Comparison of ENCODE assay signal across 16 cellular contexts in the genomic region with DNA sequence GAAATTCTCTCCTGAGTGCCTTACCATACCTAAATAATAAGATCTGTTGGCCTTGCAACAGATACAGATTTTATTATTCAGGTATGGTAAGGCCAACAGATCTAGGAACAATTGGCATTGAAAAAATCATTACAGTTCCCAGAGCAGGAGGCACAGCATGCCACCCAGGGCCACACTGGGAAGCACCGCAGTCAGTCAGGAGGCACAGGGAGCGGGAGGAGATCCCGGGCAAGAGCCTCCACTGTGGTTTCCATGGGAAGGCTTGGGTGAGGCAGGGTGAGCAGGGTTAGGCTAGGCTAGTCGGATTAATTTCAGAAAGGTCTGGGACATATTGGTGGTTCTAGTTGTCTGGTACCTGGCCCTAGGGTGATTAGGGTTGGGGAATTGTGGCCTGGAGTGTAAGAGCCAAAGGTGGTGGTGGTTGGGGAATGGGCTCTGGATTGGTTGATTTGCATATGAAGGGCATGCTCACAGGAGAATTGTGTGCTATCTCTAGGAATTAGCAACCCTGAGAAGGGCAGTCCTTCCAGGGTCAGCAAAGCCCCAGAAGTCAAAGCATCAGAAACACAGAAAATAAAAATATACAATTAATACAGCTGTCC.
DNase-seq lines count a peak whose midpoint lies in the region; ATAC-seq lines count a peak whose summit lies in the region.
"Had no signal": no experiment of that assay in that cellular context is flagged by ENCODE, and none has a peak within 500 bp of the region (broad histone marks: within the 10 kb centered on the region; RNA-seq: fewer than 3 reads in every experiment).

No MANE protein-coding gene starts in this region.

- H3K36me3 Mint-ChIP-seq in stimulated activated effector memory CD8-positive, alpha-beta T cell treated with anti-CD3 and anti-CD28 coated beads, Interleukin-12 subunit alpha, Interleukin-12 subunit beta, amount 100 ng/mL, for 72 hours, result no peaks in the 10 kb centered on the region

- H3K9ac ChIP-seq in NT2/D1 (ENCODE audit: insufficient read length, low read depth) (no peak overlapping the region), iPS-15b (ENCODE audit: low read depth, low read length) (no peak overlapping the region)

- peak; percentile 13 for ATAC-seq in stimulated activated effector memory CD8-positive, alpha-beta T cell treated with anti-CD3 and anti-CD28 coated beads, Interleukin-12 subunit alpha, Interleukin-12 subunit beta, amount 100 ng/mL, for 72 hours
- ATAC-seq in GM21528 (IDR thresholded peaks at IDR 0.05; ENCODE audit: low FRiP score, unreplicated experiment), result no peak
- ATAC-seq: Right ventricle myocardium inferior had no signal

- no peak overlapping the region for H3K27ac Mint-ChIP-seq in stimulated activated effector memory CD8-positive, alpha-beta T cell treated with anti-CD3 and anti-CD28 coated beads, Interleukin-12 subunit alpha, Interleukin-12 subunit beta, amount 100 ng/mL, for 72 hours

- H3K4me1 ChIP-seq in NT2/D1 (ENCODE audit: insufficient read depth, insufficient read length) (peaks cover 2% of the 10 kb centered on the region), iPS-15b (ENCODE audit: control insufficient read depth, insufficient read depth, low read length) (peaks cover 11% of the 10 kb centered on the region)
- H3K4me1 ChIP-seq: SJSA1 had no signal

- no peaks in the 10 kb centered on the region for H3K4me1 Mint-ChIP-seq in stimulated activated effector memory CD8-positive, alpha-beta T cell treated with anti-CD3 and anti-CD28 coated beads, Interleukin-12 subunit alpha, Interleukin-12 subunit beta, amount 100 ng/mL, for 72 hours

- no peaks in the 10 kb centered on the region for H3K9me3 Mint-ChIP-seq in stimulated activated effector memory CD8-positive, alpha-beta T cell treated with anti-CD3 and anti-CD28 coated beads, Interleukin-12 subunit alpha, Interleukin-12 subunit beta, amount 100 ng/mL, for 72 hours

- no peak overlapping the region for H3K4me3 ChIP-seq in H7 (ENCODE audit: insufficient read depth, low read depth, low read length)
- H3K4me3 ChIP-seq in NT2/D1 (ENCODE audit: insufficient read length, low read depth), result no peak overlapping the region
- H3K4me3 ChIP-seq in iPS-15b (ENCODE audit: low read depth, low read length), result peak overlapping the region; percentile 35
- H3K4me3 ChIP-seq: SJSA1 had no signal

- no peaks in the 10 kb centered on the region for H3K36me3 ChIP-seq in H7 (replicated peaks; ENCODE audit: control insufficient read depth, insufficient read depth, low read length)
- no peaks in the 10 kb centered on the region for H3K36me3 ChIP-seq in NT2/D1 (ENCODE audit: insufficient read depth, insufficient read length, low read length)
- no peaks in the 10 kb centered on the region for H3K36me3 ChIP-seq in iPS-15b (ENCODE audit: control insufficient read depth, insufficient read depth, low read length)
- H3K36me3 ChIP-seq: SJSA1 had no signal

- DNase-seq in H7, result peak; percentile 33
- peak; percentile 57 for DNase-seq in NT2/D1 (ENCODE audit: low read depth, low spot score)
- no peak for DNase-seq in stimulated activated effector memory CD8-positive, alpha-beta T cell treated with anti-CD3 and anti-CD28 coated beads, Interleukin-12 subunit alpha, Interleukin-12 subunit beta, amount 100 ng/mL, for 72 hours (ENCODE audit: low spot score in 2 of 2)
- DNase-seq in posterior cingulate gyrus, result no peak
- no peak for DNase-seq in SW 1271 (lab: John Stamatoyannopoulos, UW)
- DNase-seq: GF-D8, Karpas-422, MV-4-11, NCI-H1105 treated with DMSO at 0.1 percent for 48 hours, NCI-H2081, NCI-H2171 treated with DMSO at 0.1 percent for 48 hours, NCI-H446 had no signal

- H3K9me3 ChIP-seq in NT2/D1 (ENCODE audit: insufficient read depth, low read length) (no peaks in the 10 kb centered on the region), iPS-15b (ENCODE audit: control insufficient read depth, insufficient read depth, low read length) (no peaks in the 10 kb centered on the region)
- H3K9me3 ChIP-seq: SJSA1 had no signal

- H3K4me3 Mint-ChIP-seq in stimulated activated effector memory CD8-positive, alpha-beta T cell treated with anti-CD3 and anti-CD28 coated beads, Interleukin-12 subunit alpha, Interleukin-12 subunit beta, amount 100 ng/mL, for 72 hours, result no peak overlapping the region

- H3K27me3 ChIP-seq in H7 (ENCODE audit: control insufficient read depth, insufficient read depth, low read length) (no peaks in the 10 kb centered on the region), NT2/D1 (ENCODE audit: insufficient read depth, insufficient read length) (no peaks in the 10 kb centered on the region), iPS-15b (ENCODE audit: control insufficient read depth, insufficient read depth, low read length) (peaks cover 2% of the 10 kb centered on the region)
- H3K27me3 ChIP-seq: SJSA1 had no signal

- intact Hi-C loops in posterior cingulate gyrus (cut with DNase I), result no loop called here

Comparison
In these comparisons a context has a peak if more than half of its experiments do, and no peak if none do; other contexts are left out.
1. DNase-seq: peak in H7 (single experiment) and NT2/D1 (single experiment); none in stimulated activated effector memory CD8-positive, alpha-beta T cell treated with anti-CD3 and anti-CD28 coated beads, Interleukin-12 subunit alpha, Interleukin-12 subunit beta, amount 100 ng/mL, for 72 hours (0 of 2), posterior cingulate gyrus (0 of 10) and SW 1271 (0 of 2).